Comparison of ENCODE assay signal across 7 cellular contexts in genomic region chr17:51164911-51165679, GRCh38. TPM values are rescaled to one million over a fixed set of nuclear protein-coding genes. Genes with fewer than 3 reads are reported as not detected.
A peak's percentile ranks its signal among the peaks of the same experiment; 100 is the strongest.
DNase-seq lines count a peak whose midpoint lies in the region; ATAC-seq, FAIRE-seq and TF ChIP-seq lines count a peak whose summit lies in the region.

No MANE protein-coding gene starts in this region.

- H4K20me1 ChIP-seq in GM23338 (replicated peaks; ENCODE audit: insufficient read depth): peaks cover 21% of the 10 kb centered on the region

- H3K27ac ChIP-seq in GM23338 (ENCODE audit: low read depth) (no peak overlapping the region), coronary artery (peak overlapping the region; percentile 92 to 93)

- H3K36me3 ChIP-seq in GM23338 (ENCODE audit: insufficient read depth): peaks cover 55% of the 10 kb centered on the region

- H3K27me3 ChIP-seq in GM23338 (ENCODE audit: insufficient read depth): no peaks in the 10 kb centered on the region

- H3K36me3 Mint-ChIP-seq in GM23338 (ENCODE audit: low read depth) (peaks cover 73% of the 10 kb centered on the region), nephron progenitor cell (ENCODE audit: low read depth) (peaks cover 59% of the 10 kb centered on the region)

- H2AFZ ChIP-seq in GM23338: peak overlapping the region; percentile 98

- TF ChIP-seq CTCF in GM23338 (conservative IDR thresholded peaks at IDR 0.05; ENCODE audit: low read depth in 2 of 2) (no peak), coronary artery (IDR thresholded peaks at IDR 0.05) (no peak), nephron progenitor cell (IDR thresholded peaks at IDR 0.05) (no peak)

- H3K27me3 Mint-ChIP-seq in GM23338 (ENCODE audit: insufficient read depth, low read depth, poor library complexity): peaks cover 12% of the 10 kb centered on the region
- H3K27me3 Mint-ChIP-seq in nephron progenitor cell (ENCODE audit: low read depth, poor library complexity): peaks cover 10% of the 10 kb centered on the region

- TF ChIP-seq POLR2A in H54 (IDR thresholded peaks at IDR 0.05; ENCODE audit: low read depth, low read length): no peak

- peak overlapping the region; percentile 95 for H3K4me2 ChIP-seq in GM23338

- peak; percentile 43 for DNase-seq in GM23338 (ENCODE audit: low spot score)
- DNase-seq in NCI-H748 treated with DMSO at 0.1 percent for 48 hours (lab: John Stamatoyannopoulos, UW): peak; percentile 15
- no peak for DNase-seq in coronary artery (ENCODE audit: low spot score)
- DNase-seq in nephron progenitor cell: peak; percentile 33
- no peak for DNase-seq in 8988T
- DNase-seq in H54 (ENCODE audit: insufficient read length, low spot score): no peak

- H3K4me1 Mint-ChIP-seq in GM23338 (peaks cover 19% of the 10 kb centered on the region), nephron progenitor cell (peaks cover 28% of the 10 kb centered on the region)

- H3K79me2 ChIP-seq in GM23338 (replicated peaks; ENCODE audit: insufficient read depth): peaks cover 28% of the 10 kb centered on the region

- H3K9me2 ChIP-seq in GM23338 (ENCODE audit: insufficient read depth): no peaks in the 10 kb centered on the region

- peaks cover 35% of the 10 kb centered on the region for H3F3A ChIP-seq in GM23338 (replicated peaks; ENCODE audit: low read depth)

- ATAC-seq in GM23338 (peak; percentile 26), HG03439 (IDR thresholded peaks at IDR 0.05; ENCODE audit: unreplicated experiment) (no peak)

- H3K9me3 Mint-ChIP-seq in GM23338 (no peaks in the 10 kb centered on the region), nephron progenitor cell (no peaks in the 10 kb centered on the region)

- peak overlapping the region; percentile 92 for H3K4me3 ChIP-seq in GM23338
- H3K4me3 ChIP-seq in coronary artery: peak overlapping the region; percentile 88

- H3K27ac Mint-ChIP-seq in GM23338: peak overlapping the region; percentile 95
- no peak overlapping the region for H3K27ac Mint-ChIP-seq in nephron progenitor cell

- no peak for FAIRE-seq in H54 (lab: Jason Lieb, UNC)

- H3K4me3 Mint-ChIP-seq in GM23338: peak overlapping the region; percentile 93
- H3K4me3 Mint-ChIP-seq in nephron progenitor cell: peak overlapping the region; percentile 96

- H3K4me1 ChIP-seq in GM23338 (ENCODE audit: insufficient read depth): peaks cover 4% of the 10 kb centered on the region

TF ChIP-seq in GM23338, 12 proteins besides CTCF, POLR2A, EP300 and RAD21:
- TF ChIP-seq ZNF114 (CRISPR knock-in tag; IDR thresholded peaks at IDR 0.05) (no peak), NANOG (IDR thresholded peaks at IDR 0.05; ENCODE audit: borderline replicate concordance) (no peak), ZNF331 (CRISPR knock-in tag; IDR thresholded peaks at IDR 0.05; ENCODE audit: low read depth) (no peak), CREB1 (CRISPR knock-in tag; IDR thresholded peaks at IDR 0.05; ENCODE audit: low read depth) (no peak), EZH2 (IDR thresholded peaks at IDR 0.05; ENCODE audit: low read depth, unreplicated experiment) (no peak), ZNF462 (CRISPR knock-in tag; IDR thresholded peaks at IDR 0.05) (no peak), EZH2phosphoT487 (IDR thresholded peaks at IDR 0.05; ENCODE audit: unreplicated experiment) (no peak)

RNA-seq across cellular contexts. Expression of gene NME2, which starts 1.1 kb away (rescaled TPM):
- 636 and 667 TPM in 2 replicates for total RNA-seq in GM23338 (2014; rRNA removed; shearing (Covaris generic))
- 939 and 961 TPM in 2 replicates for polyA plus RNA-seq in GM23338 (2016; fragmentation: Nextera tagmentation; extraction: Ambion mirVana)

RNA-seq across cellular contexts. Expression of gene NME1, which starts 11.7 kb away (rescaled TPM):
- 159 and 185 TPM in 2 replicates for total RNA-seq in GM23338 (2014; rRNA removed; shearing (Covaris generic))
- 534 and 579 TPM in 2 replicates for polyA plus RNA-seq in GM23338 (2016; fragmentation: Nextera tagmentation; extraction: Ambion mirVana)

RNA-seq across cellular contexts. Expression of gene SPAG9, which starts 44.4 kb away (rescaled TPM):
- 45.0 and 62.3 TPM in 2 replicates for total RNA-seq in GM23338 (2014; rRNA removed; shearing (Covaris generic))
- polyA plus RNA-seq in GM23338 (2016; fragmentation: Nextera tagmentation; extraction: Ambion mirVana): 13.7 and 15.1 TPM in 2 replicates

Comparison
In these comparisons a context has a peak if more than half of its experiments do, and no peak if none do; other contexts are left out.
1. DNase-seq: peak in GM23338 (single experiment), NCI-H748 treated with DMSO at 0.1 percent for 48 hours (single experiment) and nephron progenitor cell (single experiment); none in coronary artery (single experiment), 8988T (single experiment) and H54 (single experiment).